ENCODE assay signal across 34 cellular contexts in the genomic region with DNA sequence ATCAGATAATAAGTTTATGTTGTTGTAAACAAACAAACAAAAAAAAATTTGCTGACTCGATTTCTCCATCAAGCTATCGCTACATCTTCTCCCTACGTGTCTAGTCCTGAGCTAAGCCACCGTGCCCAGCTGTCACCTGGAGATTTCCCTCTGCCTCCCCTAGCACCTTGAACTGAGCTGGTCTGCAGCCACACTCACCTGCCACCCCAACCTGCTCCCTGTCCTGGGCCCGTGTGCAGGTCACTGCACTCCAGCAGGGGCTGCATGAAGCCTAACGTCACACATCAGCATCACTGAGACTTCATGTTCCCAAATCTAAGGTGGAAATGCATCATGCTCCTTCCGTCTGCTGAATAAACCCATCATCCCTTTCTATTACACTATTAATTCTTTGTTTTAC. TPM values are rescaled to one million over a fixed set of nuclear protein-coding genes. Genes with fewer than 3 reads are reported as not detected.
"Had no signal": no experiment of that assay in that cellular context is flagged by ENCODE, and none has a peak within 500 bp of the region (broad histone marks: within the 10 kb centered on the region; RNA-seq: fewer than 3 reads in every experiment).

No MANE protein-coding gene starts in this region.

- H3K36me3 ChIP-seq: brain microvascular endothelial cell, gastroesophageal sphincter, heart right ventricle, WERI-Rb-1 had no signal

- H3K4me3 Mint-ChIP-seq: activated CD4-positive, alpha-beta memory T cell treated with anti-CD3 and anti-CD28 coated beads for 36 hours; activated CD4-positive, alpha-beta T cell treated with anti-CD3 and anti-CD28 coated beads for 36 hours; activated CD4-positive, alpha-beta T cell treated with anti-CD3 and anti-CD28 coated beads, Interleukin-2, amount 10 ng/mL, durations not matched to agents 24 days and 14 days; activated naive CD4-positive, alpha-beta T cell treated with anti-CD3 and anti-CD28 coated beads, Interleukin-2, amount 10 ng/mL, durations not matched to agents 7 days and 5 days; activated naive CD8-positive, alpha-beta T cell treated with anti-CD3 and anti-CD28 coated beads, Interleukin-2, amount 10 ng/mL, durations not matched to agents 7 days and 5 days; activated T-cell treated with anti-CD3 and anti-CD28 coated beads, Interleukin-2, amount 50 U/mL, for 24 hours; activated T-cell treated with anti-CD3 and anti-CD28 coated beads, Interleukin-2, amount 50 U/mL, for 72 hours; effector memory CD8-positive, alpha-beta T cell; T-helper 17 cell; T-helper 2 cell treated with Interferon-gamma antibody and Interleukin-4, amounts not matched to agents 5 μg/mL and 100 μg/mL, for 36 hours had no signal

- H3K9me3 Mint-ChIP-seq: activated CD4-positive, alpha-beta memory T cell treated with anti-CD3 and anti-CD28 coated beads for 36 hours; activated CD4-positive, alpha-beta T cell treated with anti-CD3 and anti-CD28 coated beads, Interleukin-2, amount 10 ng/mL, durations not matched to agents 24 days and 14 days; activated naive CD4-positive, alpha-beta T cell treated with anti-CD3 and anti-CD28 coated beads, Interleukin-2, amount 10 ng/mL, durations not matched to agents 7 days and 5 days; activated naive CD4-positive, alpha-beta T cell treated with anti-CD3 and anti-CD28 coated beads, Interleukin-2, amount 50 U/mL, for 72 hours; activated naive CD8-positive, alpha-beta T cell treated with anti-CD3 and anti-CD28 coated beads, Interleukin-2, amount 10 ng/mL, durations not matched to agents 7 days and 5 days; activated T-cell treated with anti-CD3 and anti-CD28 coated beads, Interleukin-2, amount 50 U/mL, for 24 hours; activated T-cell treated with anti-CD3 and anti-CD28 coated beads, Interleukin-2, amount 50 U/mL, for 72 hours; effector memory CD8-positive, alpha-beta T cell; T-helper 2 cell treated with Interferon-gamma antibody and Interleukin-4, amounts not matched to agents 5 μg/mL and 100 μg/mL, for 36 hours had no signal

- DNase-seq: activated CD4-positive, alpha-beta memory T cell treated with anti-CD3 and anti-CD28 coated beads for 36 hours; activated CD4-positive, alpha-beta T cell treated with anti-CD3 and anti-CD28 coated beads for 36 hours; activated CD4-positive, alpha-beta T cell treated with anti-CD3 and anti-CD28 coated beads, Interleukin-2, amount 10 ng/mL, durations not matched to agents 24 days and 14 days; activated CD4-positive, CD25-positive, alpha-beta regulatory T cell; activated CD4-positive, CD25-positive, alpha-beta regulatory T cell treated with anti-CD3 and anti-CD28 coated beads, Interleukin-2, amount 50 U/mL, for 72 hours; activated CD8-positive, alpha-beta memory T cell treated with anti-CD3 and anti-CD28 coated beads, Interleukin-2, amount 50 U/mL, for 48 hours; activated gamma-delta T cell; activated naive CD4-positive, alpha-beta T cell; activated naive CD4-positive, alpha-beta T cell treated with anti-CD3 and anti-CD28 coated beads, Interleukin-2, amount 10 ng/mL, durations not matched to agents 7 days and 5 days; activated naive CD8-positive, alpha-beta T cell treated with anti-CD3 and anti-CD28 coated beads, Interleukin-2, amount 10 ng/mL, durations not matched to agents 7 days and 5 days; activated T-cell treated with anti-CD3 and anti-CD28 coated beads for 4 hours; activated T-cell treated with anti-CD3 and anti-CD28 coated beads, Interleukin-2, amount 50 U/mL, for 24 hours; activated T-cell treated with anti-CD3 and anti-CD28 coated beads, Interleukin-2, amount 50 U/mL, for 72 hours; brain microvascular endothelial cell; caudate nucleus; cortex of kidney; dermis blood vessel endothelial cell; effector CD4-positive, alpha-beta T cell; effector memory CD8-positive, alpha-beta T cell; foreskin melanocyte; heart right ventricle; SW 1271; T-helper 1 cell; T-helper 17 cell; T1000; WERI-Rb-1 had no signal

- H3K27me3 ChIP-seq: brain microvascular endothelial cell had no signal

- H3K27ac Mint-ChIP-seq: activated CD4-positive, alpha-beta memory T cell treated with anti-CD3 and anti-CD28 coated beads for 36 hours; activated CD4-positive, alpha-beta T cell treated with anti-CD3 and anti-CD28 coated beads for 36 hours; activated CD4-positive, alpha-beta T cell treated with anti-CD3 and anti-CD28 coated beads, Interleukin-2, amount 10 ng/mL, durations not matched to agents 24 days and 14 days; activated naive CD4-positive, alpha-beta T cell treated with anti-CD3 and anti-CD28 coated beads, Interleukin-2, amount 10 ng/mL, durations not matched to agents 7 days and 5 days; activated naive CD4-positive, alpha-beta T cell treated with anti-CD3 and anti-CD28 coated beads, Interleukin-2, amount 50 U/mL, for 72 hours; activated naive CD8-positive, alpha-beta T cell treated with anti-CD3 and anti-CD28 coated beads, Interleukin-2, amount 10 ng/mL, durations not matched to agents 7 days and 5 days; activated T-cell treated with anti-CD3 and anti-CD28 coated beads, Interleukin-2, amount 50 U/mL, for 24 hours; activated T-cell treated with anti-CD3 and anti-CD28 coated beads, Interleukin-2, amount 50 U/mL, for 72 hours; effector memory CD8-positive, alpha-beta T cell; T-helper 17 cell; T-helper 2 cell treated with Interferon-gamma antibody and Interleukin-4, amounts not matched to agents 5 μg/mL and 100 μg/mL, for 36 hours had no signal

- H3K9me3 ChIP-seq: gastroesophageal sphincter, heart right ventricle had no signal

- H3K36me3 Mint-ChIP-seq: activated CD4-positive, alpha-beta memory T cell treated with anti-CD3 and anti-CD28 coated beads for 36 hours; activated naive CD4-positive, alpha-beta T cell treated with anti-CD3 and anti-CD28 coated beads, Interleukin-2, amount 10 ng/mL, durations not matched to agents 7 days and 5 days; activated naive CD4-positive, alpha-beta T cell treated with anti-CD3 and anti-CD28 coated beads, Interleukin-2, amount 50 U/mL, for 72 hours; activated naive CD8-positive, alpha-beta T cell treated with anti-CD3 and anti-CD28 coated beads, Interleukin-2, amount 10 ng/mL, durations not matched to agents 7 days and 5 days had no signal

- ATAC-seq: activated CD4-positive, alpha-beta T cell treated with anti-CD3 and anti-CD28 coated beads for 36 hours; activated naive CD4-positive, alpha-beta T cell treated with anti-CD3 and anti-CD28 coated beads, Interleukin-2, amount 50 U/mL, for 72 hours; activated T-cell treated with anti-CD3 and anti-CD28 coated beads, Interleukin-2, amount 50 U/mL, for 72 hours; effector memory CD8-positive, alpha-beta T cell; esophagus mucosa; gastroesophageal sphincter; heart right ventricle; T-helper 17 cell had no signal

- H3K27ac ChIP-seq: brain microvascular endothelial cell, gastroesophageal sphincter, heart right ventricle, WERI-Rb-1 had no signal

- H3K4me1 Mint-ChIP-seq: activated CD4-positive, alpha-beta T cell treated with anti-CD3 and anti-CD28 coated beads for 36 hours; activated CD4-positive, alpha-beta T cell treated with anti-CD3 and anti-CD28 coated beads, Interleukin-2, amount 10 ng/mL, durations not matched to agents 24 days and 14 days; activated naive CD4-positive, alpha-beta T cell treated with anti-CD3 and anti-CD28 coated beads, Interleukin-2, amount 10 ng/mL, durations not matched to agents 7 days and 5 days; activated naive CD8-positive, alpha-beta T cell treated with anti-CD3 and anti-CD28 coated beads, Interleukin-2, amount 10 ng/mL, durations not matched to agents 7 days and 5 days; T-helper 17 cell had no signal

- H3K4me1 ChIP-seq: gastroesophageal sphincter, heart right ventricle had no signal

- H3K4me3 ChIP-seq: gastroesophageal sphincter, heart right ventricle had no signal

- H3K27me3 Mint-ChIP-seq: activated CD4-positive, alpha-beta T cell treated with anti-CD3 and anti-CD28 coated beads, Interleukin-2, amount 10 ng/mL, durations not matched to agents 24 days and 14 days had no signal

RNA-seq across cellular contexts. Expression of gene TEX36, which starts 44.4 kb away (rescaled TPM):
- total RNA-seq: activated CD4-positive, alpha-beta memory T cell treated with anti-CD3 and anti-CD28 coated beads for 36 hours; activated CD4-positive, alpha-beta T cell treated with anti-CD3 and anti-CD28 coated beads for 36 hours; activated CD4-positive, alpha-beta T cell treated with anti-CD3 and anti-CD28 coated beads, Interleukin-2, amount 10 ng/mL, durations not matched to agents 24 days and 14 days; activated naive CD4-positive, alpha-beta T cell treated with anti-CD3 and anti-CD28 coated beads, Interleukin-2, amount 50 U/mL, for 72 hours; activated naive CD8-positive, alpha-beta T cell treated with anti-CD3 and anti-CD28 coated beads, Interleukin-2, amount 10 ng/mL, durations not matched to agents 7 days and 5 days; activated T-cell treated with anti-CD3 and anti-CD28 coated beads, Interleukin-2, amount 50 U/mL, for 72 hours; astrocyte; chondrocyte; dermis blood vessel endothelial cell; epithelial cell of proximal tubule; esophagus mucosa; gastroesophageal sphincter; glomerular endothelial cell; heart right ventricle; T-helper 17 cell had no signal
- polyA plus RNA-seq: heart right ventricle had no signal
